Comparison of ENCODE assay signal across 13 cellular contexts in the genomic region with DNA sequence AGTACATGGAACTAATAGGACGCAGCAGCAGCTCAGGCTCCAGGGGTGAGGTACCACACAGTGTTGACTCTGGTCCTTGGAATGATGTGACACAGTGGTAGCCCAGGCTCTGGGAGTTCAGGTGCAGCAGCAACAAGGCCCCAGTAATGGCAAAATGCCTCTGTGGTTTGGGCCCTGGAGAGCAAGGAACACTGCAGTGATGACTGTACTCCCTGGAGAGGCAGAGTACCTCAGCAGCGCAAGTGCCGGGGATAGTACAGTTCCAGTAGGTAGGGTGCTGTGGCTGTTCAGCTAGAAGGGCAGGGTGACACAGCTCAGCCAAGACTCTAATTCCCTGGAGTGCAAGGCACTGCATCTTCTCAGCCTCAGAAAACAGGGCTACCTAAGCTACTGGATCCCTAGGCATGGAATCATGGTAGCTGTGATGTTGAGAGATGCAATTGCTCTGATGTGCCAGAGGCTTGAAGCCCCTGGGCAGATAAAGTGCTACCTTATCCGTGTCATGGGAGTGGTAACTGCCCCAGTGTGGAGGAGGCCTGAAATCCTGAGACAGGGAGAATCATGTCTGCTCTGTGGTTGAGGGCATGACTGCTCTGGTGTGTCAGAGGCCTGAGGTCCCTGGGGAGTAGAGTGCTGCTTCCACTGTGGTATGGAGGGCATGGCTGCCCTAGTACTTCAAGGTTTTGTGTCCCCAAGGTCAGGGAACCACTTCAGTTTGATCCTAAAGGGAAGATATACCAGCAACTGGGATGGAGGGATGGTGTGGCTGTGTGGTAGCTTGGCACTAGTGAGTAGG. TPM values are rescaled to one million over a fixed set of nuclear protein-coding genes. Genes with fewer than 3 reads are reported as not detected.
A peak's percentile ranks its signal among the peaks of the same experiment; 100 is the strongest.
DNase-seq lines count a peak whose midpoint lies in the region; ATAC-seq and TF ChIP-seq lines count a peak whose summit lies in the region.
"Had no signal": no experiment of that assay in that cellular context is flagged by ENCODE, and none has a peak within 500 bp of the region (broad histone marks: within the 10 kb centered on the region; RNA-seq: fewer than 3 reads in every experiment).

No MANE protein-coding gene starts in this region.

- H3K4me2 ChIP-seq in BLaER1: peak overlapping the region; percentile 73

- peaks cover 19% of the 10 kb centered on the region for H3K4me1 ChIP-seq in BLaER1
- H3K4me1 ChIP-seq in heart right ventricle: peaks cover 0 to 6% (median 0%) of the 10 kb centered on the region in 9 donors
- H3K4me1 ChIP-seq: sigmoid colon had no signal

- 92 to 93% methylated on average over 4 of the region's 4 CpGs for WGBS in heart right ventricle, 2 donors

- ATAC-seq in GM21447 (IDR thresholded peaks at IDR 0.05; ENCODE audit: unreplicated experiment): peak; percentile 79
- ATAC-seq in heart right ventricle: no peak
- ATAC-seq: T-helper 17 cell had no signal

- H4K20me1 ChIP-seq in BLaER1: no peaks in the 10 kb centered on the region

- intact Hi-C loops in heart right ventricle (cut with DNase I): no loop called here

- no peak overlapping the region for H3K4me3 ChIP-seq in BLaER1
- H3K4me3 ChIP-seq in heart right ventricle: no peak overlapping the region
- H3K4me3 ChIP-seq: sigmoid colon, upper lobe of left lung had no signal

- H3K27ac ChIP-seq in BLaER1 (no peak overlapping the region), heart right ventricle (no peak overlapping the region)
- H3K27ac ChIP-seq: sigmoid colon, upper lobe of left lung had no signal

- H3K9ac ChIP-seq in BLaER1: no peak overlapping the region

- H3K9me3 ChIP-seq in BLaER1: no peaks in the 10 kb centered on the region
- H3K9me3 ChIP-seq in heart right ventricle: peaks cover 0 to 15% (median 0%) of the 10 kb centered on the region in 11 donors
- H3K9me3 ChIP-seq: sigmoid colon, upper lobe of left lung had no signal

- no peak for TF ChIP-seq CTCF in heart right ventricle (IDR thresholded peaks at IDR 0.05)

- H3K27me3 ChIP-seq in BLaER1 (no peaks in the 10 kb centered on the region), heart right ventricle (no peaks in the 10 kb centered on the region)
- H3K27me3 ChIP-seq: sigmoid colon, upper lobe of left lung had no signal

- peak; percentile 10 for DNase-seq in HT1080 (ENCODE audit: low read depth)
- DNase-seq in germinal center (ENCODE audit: low spot score): peak; percentile 3
- no peak for DNase-seq in KG1 (lab: John Stamatoyannopoulos, UW)
- DNase-seq in heart right ventricle: no peak
- DNase-seq in cerebellar nuclear complex (lab: John Stamatoyannopoulos, UW): no peak
- no peak for DNase-seq in activated CD4-positive, CD25-positive, alpha-beta regulatory T cell (lab: John Stamatoyannopoulos, UW)
- DNase-seq: C1 segment of cervical spinal cord, NCI-H2107, sigmoid colon, T-helper 17 cell, upper lobe of left lung had no signal

- H3K36me3 ChIP-seq in BLaER1 (no peaks in the 10 kb centered on the region), heart right ventricle (no peaks in the 10 kb centered on the region)
- H3K36me3 ChIP-seq: sigmoid colon, upper lobe of left lung had no signal

RNA-seq across cellular contexts. Expression of a gene that starts 55.2 kb away (rescaled TPM):
- 1.4 and 1.9 TPM in 2 replicates for total RNA-seq in HT1080 (2014; rRNA removed; shearing (Covaris generic))
- polyA plus RNA-seq in HT1080 (2015; cell fraction: cytosol; rRNA removed): 1.3 and 1.5 TPM in 2 replicates
- 0.36 and 1.3 TPM in 2 replicates for polyA plus RNA-seq in HT1080 (2015; cell fraction: nucleus; rRNA removed)
- 10 to 100 TPM in 3 of 10 donors, 1 to 10 TPM in 4, under 1 TPM in 1, not detected in 2; 0.77 to 17.7 (median 4.3) TPM for total RNA-seq in heart right ventricle
- polyA plus RNA-seq in heart right ventricle: 10 to 100 TPM in 1 of 2 donors, 1 to 10 TPM in 1; 1.5 to 22.9 TPM

Comparison
In these comparisons a context has a peak if more than half of its experiments do, and no peak if none do; other contexts are left out.
1. DNase-seq: peak in HT1080 (single experiment) and germinal center (single experiment); none in KG1 (single experiment), heart right ventricle (0 of 2), cerebellar nuclear complex (0 of 2) and activated CD4-positive, CD25-positive, alpha-beta regulatory T cell (0 of 4).